In genomic region chr9:33263936-33264472, GRCh38 we compare ENCODE assay signal across 8 cellular contexts. TPM values are rescaled to one million over a fixed set of nuclear protein-coding genes. Genes with fewer than 3 reads are reported as not detected.
A peak's percentile ranks its signal among the peaks of the same experiment; 100 is the strongest.
DNase-seq lines count a peak whose midpoint lies in the region; ATAC-seq lines count a peak whose summit lies in the region.

No MANE protein-coding gene starts in this region.

- H3K4me1 Mint-ChIP-seq in IgD-negative memory B cell = peaks cover 16 to 33% (median 22%) of the 10 kb centered on the region in 3 donors
- peaks cover 32 to 44% of the 10 kb centered on the region in 2 donors for H3K4me1 Mint-ChIP-seq in effector memory CD8-positive, alpha-beta T cell (ENCODE audit: low read depth in 2 of 2)
- peaks cover 40% of the 10 kb centered on the region for H3K4me1 Mint-ChIP-seq in stimulated activated memory B cell treated with anti-CD40 and anti-IgM and Interleukin-4, amounts not matched to agents 10 μg/mL and 1 μg/mL and 100 μg/mL, for 72 hours

- peak; percentile 23 to 26 for DNase-seq in activated CD4-positive, alpha-beta T cell treated with anti-CD3 and anti-CD28 coated beads, Interleukin-2, amount 50 U/mL, for 4 hours
- peak in 1 of 3 experiments; percentile 10 for DNase-seq in effector memory CD8-positive, alpha-beta T cell
- peak; percentile 41 for DNase-seq in midbrain (lab: John Stamatoyannopoulos, UW)
- DNase-seq in NCI-H510A treated with DMSO at 0.1 percent for 48 hours (lab: John Stamatoyannopoulos, UW) = no peak

- H3K4me3 ChIP-seq in GM08714 (ENCODE audit: low read length) = peak overlapping the region; percentile 86

- peak; percentile 30 for ATAC-seq in GM21576 (IDR thresholded peaks at IDR 0.05; ENCODE audit: unreplicated experiment)
- ATAC-seq in effector memory CD8-positive, alpha-beta T cell (replicated peaks) = peak; percentile 2
- ATAC-seq in stimulated activated memory B cell treated with anti-CD40 and anti-IgM and Interleukin-4, amounts not matched to agents 10 μg/mL and 1 μg/mL and 100 μg/mL, for 72 hours = peak; percentile 28

- no peaks in the 10 kb centered on the region for H3K9me3 Mint-ChIP-seq in IgD-negative memory B cell
- H3K9me3 Mint-ChIP-seq in effector memory CD8-positive, alpha-beta T cell = no peaks in the 10 kb centered on the region
- no peaks in the 10 kb centered on the region for H3K9me3 Mint-ChIP-seq in stimulated activated memory B cell treated with anti-CD40 and anti-IgM and Interleukin-4, amounts not matched to agents 10 μg/mL and 1 μg/mL and 100 μg/mL, for 72 hours

- H3K27ac Mint-ChIP-seq in IgD-negative memory B cell = peak overlapping the region; percentile 55 to 93 (median 91)
- peak overlapping the region; percentile 91 to 97 for H3K27ac Mint-ChIP-seq in effector memory CD8-positive, alpha-beta T cell
- H3K27ac Mint-ChIP-seq in stimulated activated memory B cell treated with anti-CD40 and anti-IgM and Interleukin-4, amounts not matched to agents 10 μg/mL and 1 μg/mL and 100 μg/mL, for 72 hours = peak overlapping the region; percentile 93

- H3K36me3 Mint-ChIP-seq in IgD-negative memory B cell = peaks cover 3% of the 10 kb centered on the region
- H3K36me3 Mint-ChIP-seq in effector memory CD8-positive, alpha-beta T cell (ENCODE audit: insufficient read depth) = peaks cover 48% of the 10 kb centered on the region
- peaks cover 31% of the 10 kb centered on the region for H3K36me3 Mint-ChIP-seq in stimulated activated memory B cell treated with anti-CD40 and anti-IgM and Interleukin-4, amounts not matched to agents 10 μg/mL and 1 μg/mL and 100 μg/mL, for 72 hours

- H3K4me3 Mint-ChIP-seq in IgD-negative memory B cell = peak overlapping the region; percentile 93 to 98 (median 95)
- H3K4me3 Mint-ChIP-seq in effector memory CD8-positive, alpha-beta T cell = peak overlapping the region; percentile 88 to 96
- H3K4me3 Mint-ChIP-seq in stimulated activated memory B cell treated with anti-CD40 and anti-IgM and Interleukin-4, amounts not matched to agents 10 μg/mL and 1 μg/mL and 100 μg/mL, for 72 hours = peak overlapping the region; percentile 90

- H3K27me3 Mint-ChIP-seq in IgD-negative memory B cell = no peaks in the 10 kb centered on the region
- H3K27me3 Mint-ChIP-seq in effector memory CD8-positive, alpha-beta T cell = no peaks in the 10 kb centered on the region
- H3K27me3 Mint-ChIP-seq in stimulated activated memory B cell treated with anti-CD40 and anti-IgM and Interleukin-4, amounts not matched to agents 10 μg/mL and 1 μg/mL and 100 μg/mL, for 72 hours = no peaks in the 10 kb centered on the region

RNA-seq across cellular contexts. Expression of gene BAG1, which starts 0.5 kb away (rescaled TPM):
- polyA plus RNA-seq in IgD-negative memory B cell = 89.3 TPM

RNA-seq across cellular contexts. Expression of gene CHMP5, which starts 0.8 kb away (rescaled TPM):
- polyA plus RNA-seq in IgD-negative memory B cell = 43.8 TPM

RNA-seq across cellular contexts. Expression of gene SPINK4, which starts 24.0 kb away (rescaled TPM):
- polyA plus RNA-seq in IgD-negative memory B cell = not detected

RNA-seq across cellular contexts. Expression of gene NFX1, which starts 26.3 kb away (rescaled TPM):
- polyA plus RNA-seq in IgD-negative memory B cell = 57.9 TPM
